36 cellular contexts compared by ENCODE assay signal in genomic region chr9:114149181-114149580, GRCh38. TPM values are rescaled to one million over a fixed set of nuclear protein-coding genes. Genes with fewer than 3 reads are reported as not detected.
"Had no signal": no experiment of that assay in that cellular context is flagged by ENCODE, and none has a peak within 500 bp of the region (broad histone marks: within the 10 kb centered on the region; RNA-seq: fewer than 3 reads in every experiment).

No MANE protein-coding gene starts in this region.

- H3K4me3 Mint-ChIP-seq: activated B cell treated with CpG ODN at 0.5 μM for 24 hours; activated CD4-positive, alpha-beta memory T cell treated with anti-CD3 and anti-CD28 coated beads, Interleukin-2, amount 10 ng/mL, durations not matched to agents 7 days and 5 days; activated CD4-positive, alpha-beta T cell treated with anti-CD3 and anti-CD28 coated beads, Interleukin-2, amount 10 ng/mL, durations not matched to agents 7 days and 5 days; activated CD8-positive, alpha-beta memory T cell treated with anti-CD3 and anti-CD28 coated beads, Interleukin-2, amount 10 ng/mL, durations not matched to agents 7 days and 5 days; activated CD8-positive, alpha-beta T cell treated with anti-CD3 and anti-CD28 coated beads, Interleukin-2, amount 10 ng/mL, durations not matched to agents 7 days and 5 days; activated naive CD4-positive, alpha-beta T cell treated with anti-CD3 and anti-CD28 coated beads, Interleukin-2, amount 10 ng/mL, durations not matched to agents 7 days and 5 days; activated naive CD4-positive, alpha-beta T cell treated with anti-CD3 and anti-CD28 coated beads, Interleukin-2, amount 50 U/mL, for 24 hours; activated naive CD8-positive, alpha-beta T cell; activated naive CD8-positive, alpha-beta T cell treated with anti-CD3 and anti-CD28 coated beads, Interleukin-2, amount 10 ng/mL, durations not matched to agents 7 days and 5 days; activated naive CD8-positive, alpha-beta T cell treated with anti-CD3 and anti-CD28 coated beads, Interleukin-2, amount 50 U/mL, for 24 hours; activated T-cell treated with anti-CD3 and anti-CD28 coated beads, Interleukin-2, amount 50 U/mL, for 24 hours; brain; central memory CD8-positive, alpha-beta T cell; T-helper 1 cell treated with Interleukin-12 subunit alpha and Interleukin-12 subunit beta and Interleukin-4 antibody, amounts not matched to agents 30 μg/mL and 1 μg/mL, for 36 hours; T-helper 2 cell treated with Interferon-gamma antibody and Interleukin-4, amounts not matched to agents 5 μg/mL and 100 μg/mL, for 36 hours had no signal

- H3K36me3 Mint-ChIP-seq: activated CD8-positive, alpha-beta memory T cell treated with anti-CD3 and anti-CD28 coated beads, Interleukin-2, amount 10 ng/mL, durations not matched to agents 7 days and 5 days; activated naive CD4-positive, alpha-beta T cell treated with anti-CD3 and anti-CD28 coated beads, Interleukin-2, amount 10 ng/mL, durations not matched to agents 7 days and 5 days; activated naive CD4-positive, alpha-beta T cell treated with anti-CD3 and anti-CD28 coated beads, Interleukin-2, amount 50 U/mL, for 24 hours; activated naive CD8-positive, alpha-beta T cell treated with anti-CD3 and anti-CD28 coated beads, Interleukin-2, amount 10 ng/mL, durations not matched to agents 7 days and 5 days; brain had no signal

- H3K4me1 Mint-ChIP-seq: activated CD4-positive, alpha-beta T cell treated with anti-CD3 and anti-CD28 coated beads, Interleukin-2, amount 10 ng/mL, durations not matched to agents 7 days and 5 days; activated CD8-positive, alpha-beta memory T cell treated with anti-CD3 and anti-CD28 coated beads, Interleukin-2, amount 10 ng/mL, durations not matched to agents 7 days and 5 days had no signal

- H3K27ac ChIP-seq: ascending aorta, cardiac muscle cell, VCaP had no signal

- H3K36me3 ChIP-seq: ascending aorta, cardiac muscle cell had no signal

- H3K9me3 ChIP-seq: ascending aorta had no signal

- H3K4me3 ChIP-seq: ascending aorta, cardiac muscle cell had no signal

- H3K27ac Mint-ChIP-seq: activated B cell treated with CpG ODN at 0.5 μM for 24 hours; activated CD4-positive, alpha-beta memory T cell treated with anti-CD3 and anti-CD28 coated beads, Interleukin-2, amount 10 ng/mL, durations not matched to agents 7 days and 5 days; activated CD4-positive, alpha-beta T cell treated with anti-CD3 and anti-CD28 coated beads, Interleukin-2, amount 10 ng/mL, durations not matched to agents 7 days and 5 days; activated CD8-positive, alpha-beta memory T cell treated with anti-CD3 and anti-CD28 coated beads, Interleukin-2, amount 10 ng/mL, durations not matched to agents 7 days and 5 days; activated CD8-positive, alpha-beta T cell treated with anti-CD3 and anti-CD28 coated beads, Interleukin-2, amount 10 ng/mL, durations not matched to agents 7 days and 5 days; activated naive CD4-positive, alpha-beta T cell treated with anti-CD3 and anti-CD28 coated beads, Interleukin-2, amount 10 ng/mL, durations not matched to agents 7 days and 5 days; activated naive CD4-positive, alpha-beta T cell treated with anti-CD3 and anti-CD28 coated beads, Interleukin-2, amount 50 U/mL, for 24 hours; activated naive CD8-positive, alpha-beta T cell; activated naive CD8-positive, alpha-beta T cell treated with anti-CD3 and anti-CD28 coated beads, Interleukin-2, amount 10 ng/mL, durations not matched to agents 7 days and 5 days; activated naive CD8-positive, alpha-beta T cell treated with anti-CD3 and anti-CD28 coated beads, Interleukin-2, amount 50 U/mL, for 24 hours; activated T-cell treated with anti-CD3 and anti-CD28 coated beads, Interleukin-2, amount 50 U/mL, for 24 hours; activated T-helper 2 cell treated with anti-CD3 and anti-CD28 coated beads, Interferon-gamma antibody, Interleukin-2, Interleukin-4, amounts not matched to agents 10 μg/mL and 5 μg/mL and 100 μg/mL, durations not matched to agents 14 hours and 24 hours and 36 hours; brain; T-helper 1 cell treated with Interleukin-12 subunit alpha and Interleukin-12 subunit beta and Interleukin-4 antibody, amounts not matched to agents 30 μg/mL and 1 μg/mL, for 36 hours; T-helper 2 cell treated with Interferon-gamma antibody and Interleukin-4, amounts not matched to agents 5 μg/mL and 100 μg/mL, for 36 hours had no signal

- ATAC-seq: activated CD8-positive, alpha-beta memory T cell treated with anti-CD3 and anti-CD28 coated beads, Interleukin-2, amount 10 ng/mL, durations not matched to agents 7 days and 5 days; activated CD8-positive, alpha-beta T cell treated with anti-CD3 and anti-CD28 coated beads, Interleukin-2, amount 10 ng/mL, durations not matched to agents 7 days and 5 days; activated naive CD8-positive, alpha-beta T cell treated with anti-CD3 and anti-CD28 coated beads, Interleukin-2, amount 50 U/mL, for 24 hours had no signal

- H3K9me3 Mint-ChIP-seq: activated B cell treated with CpG ODN at 0.5 μM for 24 hours; activated CD4-positive, alpha-beta memory T cell treated with anti-CD3 and anti-CD28 coated beads, Interleukin-2, amount 10 ng/mL, durations not matched to agents 7 days and 5 days; activated CD4-positive, alpha-beta T cell treated with anti-CD3 and anti-CD28 coated beads, Interleukin-2, amount 10 ng/mL, durations not matched to agents 7 days and 5 days; activated naive CD4-positive, alpha-beta T cell treated with anti-CD3 and anti-CD28 coated beads, Interleukin-2, amount 10 ng/mL, durations not matched to agents 7 days and 5 days; activated naive CD4-positive, alpha-beta T cell treated with anti-CD3 and anti-CD28 coated beads, Interleukin-2, amount 50 U/mL, for 24 hours; activated naive CD8-positive, alpha-beta T cell treated with anti-CD3 and anti-CD28 coated beads, Interleukin-2, amount 10 ng/mL, durations not matched to agents 7 days and 5 days; activated naive CD8-positive, alpha-beta T cell treated with anti-CD3 and anti-CD28 coated beads, Interleukin-2, amount 50 U/mL, for 24 hours; activated T-cell treated with anti-CD3 and anti-CD28 coated beads, Interleukin-2, amount 50 U/mL, for 24 hours; activated T-helper 2 cell treated with anti-CD3 and anti-CD28 coated beads, Interferon-gamma antibody, Interleukin-2, Interleukin-4, amounts not matched to agents 10 μg/mL and 5 μg/mL and 100 μg/mL, durations not matched to agents 14 hours and 24 hours and 36 hours; central memory CD8-positive, alpha-beta T cell; T-helper 1 cell treated with Interleukin-12 subunit alpha and Interleukin-12 subunit beta and Interleukin-4 antibody, amounts not matched to agents 30 μg/mL and 1 μg/mL, for 36 hours; T-helper 2 cell treated with Interferon-gamma antibody and Interleukin-4, amounts not matched to agents 5 μg/mL and 100 μg/mL, for 36 hours had no signal

- DNase-seq: activated B cell treated with CpG ODN at 0.5 μM for 24 hours; activated CD4-positive, alpha-beta memory T cell treated with anti-CD3 and anti-CD28 coated beads, Interleukin-2, amount 10 ng/mL, durations not matched to agents 7 days and 5 days; activated CD4-positive, alpha-beta T cell treated with anti-CD3 and anti-CD28 coated beads for 48 hours; activated CD4-positive, alpha-beta T cell treated with anti-CD3 and anti-CD28 coated beads, Interleukin-2, amount 10 ng/mL, durations not matched to agents 7 days and 5 days; activated CD4-positive, alpha-beta T cell treated with anti-CD3 and anti-CD28 coated beads, Interleukin-2, amount 50 U/mL, for 48 hours; activated CD4-positive, CD25-positive, alpha-beta regulatory T cell treated with anti-CD3 and anti-CD28 coated beads, Interleukin-2, amount 50 U/mL, for 72 hours; activated CD8-positive, alpha-beta memory T cell treated with anti-CD3 and anti-CD28 coated beads for 24 hours; activated CD8-positive, alpha-beta memory T cell treated with anti-CD3 and anti-CD28 coated beads, Interleukin-2, amount 10 ng/mL, durations not matched to agents 7 days and 5 days; activated CD8-positive, alpha-beta memory T cell treated with anti-CD3 and anti-CD28 coated beads, Interleukin-2, amount 50 U/mL, for 48 hours; activated CD8-positive, alpha-beta T cell treated with anti-CD3 and anti-CD28 coated beads, Interleukin-2, amount 10 ng/mL, durations not matched to agents 7 days and 5 days; activated effector memory CD4-positive, alpha-beta T cell treated with Interleukin-2 at 50 U/mL for 16 hours; activated gamma-delta T cell; activated naive CD4-positive, alpha-beta T cell treated with anti-CD3 and anti-CD28 coated beads, Interleukin-2, amount 10 ng/mL, durations not matched to agents 7 days and 5 days; activated naive CD4-positive, alpha-beta T cell treated with Interleukin-2 at 50 U/mL for 16 hours; activated naive CD8-positive, alpha-beta T cell treated with anti-CD3 and anti-CD28 coated beads, Interleukin-2, amount 10 ng/mL, durations not matched to agents 7 days and 5 days; activated naive CD8-positive, alpha-beta T cell treated with anti-CD3 and anti-CD28 coated beads, Interleukin-2, amount 50 U/mL, for 24 hours; activated T-cell treated with anti-CD3 and anti-CD28 coated beads, Interleukin-2, amount 50 U/mL, for 24 hours; activated T-cell treated with anti-CD3 and anti-CD28 coated beads, Interleukin-2, amount 50 U/mL, for 48 hours; amygdala; anterior cingulate cortex; caudate nucleus; cerebellar nuclear complex; T-helper 1 cell; T-helper 2 cell; T-helper 9 cell had no signal

RNA-seq across cellular contexts. Expression of gene KIF12, which starts 50.1 kb away (rescaled TPM):
- total RNA-seq: activated B cell treated with CpG ODN at 0.5 μM for 24 hours; activated CD4-positive, alpha-beta memory T cell treated with anti-CD3 and anti-CD28 coated beads, Interleukin-2, amount 10 ng/mL, durations not matched to agents 7 days and 5 days; activated CD4-positive, alpha-beta T cell treated with anti-CD3 and anti-CD28 coated beads, Interleukin-2, amount 10 ng/mL, durations not matched to agents 7 days and 5 days; activated CD8-positive, alpha-beta memory T cell treated with anti-CD3 and anti-CD28 coated beads, Interleukin-2, amount 10 ng/mL, durations not matched to agents 7 days and 5 days; activated CD8-positive, alpha-beta T cell treated with anti-CD3 and anti-CD28 coated beads, Interleukin-2, amount 10 ng/mL, durations not matched to agents 7 days and 5 days; activated naive CD8-positive, alpha-beta T cell treated with anti-CD3 and anti-CD28 coated beads, Interleukin-2, amount 10 ng/mL, durations not matched to agents 7 days and 5 days; activated T-helper 2 cell treated with anti-CD3 and anti-CD28 coated beads, Interferon-gamma antibody, Interleukin-2, Interleukin-4, amounts not matched to agents 10 μg/mL and 5 μg/mL and 100 μg/mL, durations not matched to agents 14 hours and 24 hours and 36 hours; ascending aorta; bronchial epithelial cell had no signal
